ENCODE assay signal across 2 cellular contexts in the genomic region with DNA sequence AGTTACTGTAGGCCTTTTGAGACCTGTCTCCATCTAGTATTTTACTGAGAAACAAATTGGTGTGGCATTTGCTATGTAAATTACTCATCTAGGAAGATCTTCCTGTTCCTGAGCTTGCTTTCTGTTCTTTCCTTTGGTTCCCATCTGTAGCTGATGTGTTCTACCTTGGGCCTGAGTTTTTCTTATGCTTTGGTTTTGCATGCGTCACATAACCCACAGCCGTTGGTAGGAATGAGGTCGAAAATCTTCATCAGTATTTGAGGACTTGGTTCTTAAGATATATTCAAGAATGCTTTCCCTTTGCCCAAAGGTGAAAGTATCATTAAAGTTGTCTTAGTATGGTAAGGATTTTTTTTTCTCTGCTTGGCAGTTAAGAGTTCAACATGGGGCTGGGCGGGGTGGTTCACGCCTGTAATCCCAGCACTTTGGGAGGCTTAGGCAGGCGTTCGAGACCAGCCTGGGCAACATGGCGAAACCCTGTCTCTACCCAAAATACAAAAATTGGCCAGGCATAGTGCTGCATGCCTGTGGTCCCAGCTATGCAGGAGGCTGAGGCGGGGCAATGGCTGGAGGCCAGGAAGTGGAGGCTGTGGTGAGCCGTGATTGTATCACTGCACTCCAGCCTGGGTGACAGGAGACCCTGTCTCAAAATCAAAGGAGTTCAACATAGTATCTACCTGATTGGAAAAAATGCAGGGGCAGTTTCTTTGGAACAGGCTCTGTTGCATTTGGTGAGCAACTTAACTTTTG.
TF ChIP-seq lines count a peak whose summit lies in the region.

No MANE protein-coding gene starts in this region.

TF ChIP-seq in SK-N-SH, 30 proteins besides CTCF, POLR2A, EP300 and RAD21 (continued from another document):
- peak; percentile 82 for TF ChIP-seq NFIC (IDR thresholded peaks at IDR 0.05; ENCODE audit: borderline replicate concordance)
- TF ChIP-seq GABPA (IDR thresholded peaks at IDR 0.05; ENCODE audit: low read depth) = no peak
- TF ChIP-seq SIN3A (IDR thresholded peaks at IDR 0.05; ENCODE audit: borderline replicate concordance, low read depth, low read length) = no peak

TF ChIP-seq in SK-N-SH treated with all-trans-retinoic acid at 6 μM for 48 hours, 23 proteins besides CTCF, POLR2A, EP300 and RAD21 (continued from another document):
- no peak for TF ChIP-seq TSHZ2 (CRISPR knock-in tag; IDR thresholded peaks at IDR 0.05)
- no peak for TF ChIP-seq CSRNP3 (CRISPR knock-in tag; IDR thresholded peaks at IDR 0.05)
- no peak for TF ChIP-seq ZNF565 (CRISPR knock-in tag; conservative IDR thresholded peaks at IDR 0.05; ENCODE audit: low read depth)
- no peak for TF ChIP-seq GLIS3 (CRISPR knock-in tag; IDR thresholded peaks at IDR 0.05)
- no peak for TF ChIP-seq ZNF70 (CRISPR knock-in tag; IDR thresholded peaks at IDR 0.05)
- no peak for TF ChIP-seq OSR1 (CRISPR knock-in tag; IDR thresholded peaks at IDR 0.05)
- TF ChIP-seq ZFP30 (CRISPR knock-in tag; IDR thresholded peaks at IDR 0.05) = no peak
- no peak for TF ChIP-seq ISL1 (CRISPR knock-in tag; IDR thresholded peaks at IDR 0.05)
- TF ChIP-seq, protein P1, sequence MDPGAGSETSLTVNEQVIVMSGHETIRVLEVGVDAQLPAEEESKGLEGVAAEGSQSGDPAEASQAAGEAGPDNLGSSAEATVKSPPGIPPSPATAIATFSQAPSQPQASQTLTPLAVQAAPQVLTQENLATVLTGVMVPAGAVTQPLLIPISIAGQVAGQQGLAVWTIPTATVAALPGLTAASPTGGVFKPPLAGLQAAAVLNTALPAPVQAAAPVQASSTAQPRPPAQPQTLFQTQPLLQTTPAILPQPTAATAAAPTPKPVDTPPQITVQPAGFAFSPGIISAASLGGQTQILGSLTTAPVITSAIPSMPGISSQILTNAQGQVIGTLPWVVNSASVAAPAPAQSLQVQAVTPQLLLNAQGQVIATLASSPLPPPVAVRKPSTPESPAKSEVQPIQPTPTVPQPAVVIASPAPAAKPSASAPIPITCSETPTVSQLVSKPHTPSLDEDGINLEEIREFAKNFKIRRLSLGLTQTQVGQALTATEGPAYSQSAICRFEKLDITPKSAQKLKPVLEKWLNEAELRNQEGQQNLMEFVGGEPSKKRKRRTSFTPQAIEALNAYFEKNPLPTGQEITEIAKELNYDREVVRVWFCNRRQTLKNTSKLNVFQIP (CRISPR knock-in tag; IDR thresholded peaks at IDR 0.05; ENCODE audit: borderline replicate concordance, low read depth) = no peak
- TF ChIP-seq TCF4 (CRISPR knock-in tag; IDR thresholded peaks at IDR 0.05; ENCODE audit: borderline replicate concordance) = no peak
